Comparison of ENCODE assay signal across 1 cellular context in the genomic region with DNA sequence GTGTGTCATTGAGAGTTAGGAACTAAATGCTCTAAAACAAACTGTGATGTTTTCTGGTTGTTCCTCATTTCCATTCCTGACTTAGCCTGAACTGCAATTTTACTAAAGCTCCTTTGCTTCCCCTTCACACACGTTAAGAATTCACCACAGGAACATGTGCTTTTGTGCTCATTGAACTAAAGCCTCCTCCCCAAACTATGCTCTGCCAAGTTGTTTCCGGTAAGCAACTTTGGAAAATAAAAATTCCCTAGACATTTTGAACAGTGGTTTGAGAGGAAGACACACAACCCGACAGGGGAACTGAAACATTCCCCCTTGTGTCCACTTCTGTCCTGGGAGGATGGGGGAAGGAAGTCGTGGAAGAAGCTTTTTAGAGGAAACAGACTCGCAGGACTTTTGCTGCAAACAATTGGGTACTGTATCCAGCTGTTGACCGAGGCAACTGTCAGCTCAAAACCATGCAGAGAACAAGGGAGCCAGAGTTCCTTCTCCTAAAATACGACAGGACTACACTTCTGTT.
TF ChIP-seq lines count a peak whose summit lies in the region.

No MANE protein-coding gene starts in this region.

TF ChIP-seq in GM23338, 12 proteins besides CTCF, POLR2A, EP300 and RAD21 (continued from another document):
- TF ChIP-seq, protein P1, sequence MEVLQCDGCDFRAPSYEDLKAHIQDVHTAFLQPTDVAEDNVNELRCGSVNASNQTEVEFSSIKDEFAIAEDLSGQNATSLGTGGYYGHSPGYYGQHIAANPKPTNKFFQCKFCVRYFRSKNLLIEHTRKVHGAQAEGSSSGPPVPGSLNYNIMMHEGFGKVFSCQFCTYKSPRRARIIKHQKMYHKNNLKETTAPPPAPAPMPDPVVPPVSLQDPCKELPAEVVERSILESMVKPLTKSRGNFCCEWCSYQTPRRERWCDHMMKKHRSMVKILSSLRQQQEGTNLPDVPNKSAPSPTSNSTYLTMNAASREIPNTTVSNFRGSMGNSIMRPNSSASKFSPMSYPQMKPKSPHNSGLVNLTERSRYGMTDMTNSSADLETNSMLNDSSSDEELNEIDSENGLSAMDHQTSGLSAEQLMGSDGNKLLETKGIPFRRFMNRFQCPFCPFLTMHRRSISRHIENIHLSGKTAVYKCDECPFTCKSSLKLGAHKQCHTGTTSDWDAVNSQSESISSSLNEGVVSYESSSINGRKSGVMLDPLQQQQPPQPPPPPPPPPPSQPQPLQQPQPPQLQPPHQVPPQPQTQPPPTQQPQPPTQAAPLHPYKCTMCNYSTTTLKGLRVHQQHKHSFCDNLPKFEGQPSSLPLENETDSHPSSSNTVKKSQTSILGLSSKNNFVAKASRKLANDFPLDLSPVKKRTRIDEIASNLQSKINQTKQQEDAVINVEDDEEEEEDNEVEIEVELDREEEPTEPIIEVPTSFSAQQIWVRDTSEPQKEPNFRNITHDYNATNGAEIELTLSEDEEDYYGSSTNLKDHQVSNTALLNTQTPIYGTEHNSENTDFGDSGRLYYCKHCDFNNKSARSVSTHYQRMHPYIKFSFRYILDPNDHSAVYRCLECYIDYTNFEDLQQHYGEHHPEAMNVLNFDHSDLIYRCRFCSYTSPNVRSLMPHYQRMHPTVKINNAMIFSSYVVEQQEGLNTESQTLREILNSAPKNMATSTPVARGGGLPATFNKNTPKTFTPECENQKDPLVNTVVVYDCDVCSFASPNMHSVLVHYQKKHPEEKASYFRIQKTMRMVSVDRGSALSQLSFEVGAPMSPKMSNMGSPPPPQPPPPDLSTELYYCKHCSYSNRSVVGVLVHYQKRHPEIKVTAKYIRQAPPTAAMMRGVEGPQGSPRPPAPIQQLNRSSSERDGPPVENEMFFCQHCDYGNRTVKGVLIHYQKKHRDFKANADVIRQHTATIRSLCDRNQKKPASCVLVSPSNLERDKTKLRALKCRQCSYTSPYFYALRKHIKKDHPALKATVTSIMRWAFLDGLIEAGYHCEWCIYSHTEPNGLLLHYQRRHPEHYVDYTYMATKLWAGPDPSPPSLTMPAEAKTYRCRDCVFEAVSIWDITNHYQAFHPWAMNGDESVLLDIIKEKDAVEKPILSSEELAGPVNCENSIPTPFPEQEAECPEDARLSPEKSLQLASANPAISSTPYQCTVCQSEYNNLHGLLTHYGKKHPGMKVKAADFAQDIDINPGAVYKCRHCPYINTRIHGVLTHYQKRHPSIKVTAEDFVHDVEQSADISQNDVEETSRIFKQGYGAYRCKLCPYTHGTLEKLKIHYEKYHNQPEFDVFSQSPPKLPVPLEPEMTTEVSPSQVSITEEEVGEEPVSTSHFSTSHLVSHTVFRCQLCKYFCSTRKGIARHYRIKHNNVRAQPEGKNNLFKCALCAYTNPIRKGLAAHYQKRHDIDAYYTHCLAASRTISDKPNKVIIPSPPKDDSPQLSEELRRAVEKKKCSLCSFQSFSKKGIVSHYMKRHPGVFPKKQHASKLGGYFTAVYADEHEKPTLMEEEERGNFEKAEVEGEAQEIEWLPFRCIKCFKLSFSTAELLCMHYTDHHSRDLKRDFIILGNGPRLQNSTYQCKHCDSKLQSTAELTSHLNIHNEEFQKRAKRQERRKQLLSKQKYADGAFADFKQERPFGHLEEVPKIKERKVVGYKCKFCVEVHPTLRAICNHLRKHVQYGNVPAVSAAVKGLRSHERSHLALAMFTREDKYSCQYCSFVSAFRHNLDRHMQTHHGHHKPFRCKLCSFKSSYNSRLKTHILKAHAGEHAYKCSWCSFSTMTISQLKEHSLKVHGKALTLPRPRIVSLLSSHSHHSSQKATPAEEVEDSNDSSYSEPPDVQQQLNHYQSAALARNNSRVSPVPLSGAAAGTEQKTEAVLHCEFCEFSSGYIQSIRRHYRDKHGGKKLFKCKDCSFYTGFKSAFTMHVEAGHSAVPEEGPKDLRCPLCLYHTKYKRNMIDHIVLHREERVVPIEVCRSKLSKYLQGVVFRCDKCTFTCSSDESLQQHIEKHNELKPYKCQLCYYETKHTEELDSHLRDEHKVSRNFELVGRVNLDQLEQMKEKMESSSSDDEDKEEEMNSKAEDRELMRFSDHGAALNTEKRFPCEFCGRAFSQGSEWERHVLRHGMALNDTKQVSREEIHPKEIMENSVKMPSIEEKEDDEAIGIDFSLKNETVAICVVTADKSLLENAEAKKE (CRISPR knock-in tag; IDR thresholded peaks at IDR 0.05), result no peak
- TF ChIP-seq JUNB (IDR thresholded peaks at IDR 0.05; ENCODE audit: unreplicated experiment), result no peak
- TF ChIP-seq, protein P2, sequence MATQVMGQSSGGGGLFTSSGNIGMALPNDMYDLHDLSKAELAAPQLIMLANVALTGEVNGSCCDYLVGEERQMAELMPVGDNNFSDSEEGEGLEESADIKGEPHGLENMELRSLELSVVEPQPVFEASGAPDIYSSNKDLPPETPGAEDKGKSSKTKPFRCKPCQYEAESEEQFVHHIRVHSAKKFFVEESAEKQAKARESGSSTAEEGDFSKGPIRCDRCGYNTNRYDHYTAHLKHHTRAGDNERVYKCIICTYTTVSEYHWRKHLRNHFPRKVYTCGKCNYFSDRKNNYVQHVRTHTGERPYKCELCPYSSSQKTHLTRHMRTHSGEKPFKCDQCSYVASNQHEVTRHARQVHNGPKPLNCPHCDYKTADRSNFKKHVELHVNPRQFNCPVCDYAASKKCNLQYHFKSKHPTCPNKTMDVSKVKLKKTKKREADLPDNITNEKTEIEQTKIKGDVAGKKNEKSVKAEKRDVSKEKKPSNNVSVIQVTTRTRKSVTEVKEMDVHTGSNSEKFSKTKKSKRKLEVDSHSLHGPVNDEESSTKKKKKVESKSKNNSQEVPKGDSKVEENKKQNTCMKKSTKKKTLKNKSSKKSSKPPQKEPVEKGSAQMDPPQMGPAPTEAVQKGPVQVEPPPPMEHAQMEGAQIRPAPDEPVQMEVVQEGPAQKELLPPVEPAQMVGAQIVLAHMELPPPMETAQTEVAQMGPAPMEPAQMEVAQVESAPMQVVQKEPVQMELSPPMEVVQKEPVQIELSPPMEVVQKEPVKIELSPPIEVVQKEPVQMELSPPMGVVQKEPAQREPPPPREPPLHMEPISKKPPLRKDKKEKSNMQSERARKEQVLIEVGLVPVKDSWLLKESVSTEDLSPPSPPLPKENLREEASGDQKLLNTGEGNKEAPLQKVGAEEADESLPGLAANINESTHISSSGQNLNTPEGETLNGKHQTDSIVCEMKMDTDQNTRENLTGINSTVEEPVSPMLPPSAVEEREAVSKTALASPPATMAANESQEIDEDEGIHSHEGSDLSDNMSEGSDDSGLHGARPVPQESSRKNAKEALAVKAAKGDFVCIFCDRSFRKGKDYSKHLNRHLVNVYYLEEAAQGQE (IDR thresholded peaks at IDR 0.05; ENCODE audit: unreplicated experiment), result no peak
- TF ChIP-seq EZH2phosphoT487 (IDR thresholded peaks at IDR 0.05; ENCODE audit: unreplicated experiment), result no peak
- no peak for TF ChIP-seq POLR2AphosphoS5 (IDR thresholded peaks at IDR 0.05; ENCODE audit: low read depth)
- no peak for TF ChIP-seq NANOG (IDR thresholded peaks at IDR 0.05; ENCODE audit: borderline replicate concordance)
